21 cellular contexts compared by ENCODE assay signal in the genomic region with DNA sequence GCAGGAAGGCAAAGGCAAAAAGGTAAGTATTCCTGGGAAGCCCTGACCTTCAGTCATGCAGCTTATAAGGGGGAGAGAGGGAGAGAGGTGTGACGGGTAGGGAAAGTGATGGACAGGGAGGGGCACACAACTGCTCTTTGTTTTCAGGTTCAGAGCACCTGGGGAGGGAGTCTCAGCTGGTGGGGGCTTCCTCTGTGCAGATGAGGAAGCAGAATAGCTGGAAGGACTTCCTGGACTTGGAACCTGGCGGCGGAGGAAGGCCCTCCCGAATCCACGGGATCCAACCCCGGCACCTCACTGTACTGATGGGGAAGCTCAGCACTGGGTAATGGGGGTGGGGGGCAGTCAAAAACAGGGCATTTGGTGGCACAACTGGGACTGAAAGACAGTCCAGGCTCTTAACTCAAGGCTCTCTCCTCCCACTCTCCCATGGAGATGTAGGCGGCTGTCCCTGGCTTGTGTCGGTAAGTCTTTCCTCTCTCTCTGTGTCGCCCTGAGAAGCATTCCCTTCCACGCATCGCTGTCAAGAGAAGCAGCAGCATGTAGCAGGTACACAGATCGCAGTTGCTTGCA. TPM values are rescaled to one million over a fixed set of nuclear protein-coding genes. Genes with fewer than 3 reads are reported as not detected.
DNase-seq lines count a peak whose midpoint lies in the region; ATAC-seq, FAIRE-seq and TF ChIP-seq lines count a peak whose summit lies in the region.
"Had no signal": no experiment of that assay in that cellular context is flagged by ENCODE, and none has a peak within 500 bp of the region (broad histone marks: within the 10 kb centered on the region; RNA-seq: fewer than 3 reads in every experiment).

No MANE protein-coding gene starts in this region.

- no peak overlapping the region for H3K4me2 ChIP-seq in H9 (ENCODE audit: insufficient read depth, insufficient read length, low read length)
- H3K4me2 ChIP-seq in keratinocyte (ENCODE audit: control insufficient read depth, extremely low read depth, insufficient read depth, low read depth, low read length) = peak overlapping the region; percentile 91
- peak overlapping the region; percentile 34 for H3K4me2 ChIP-seq in skeletal muscle satellite cell (ENCODE audit: low read length)
- no peak overlapping the region for H3K4me2 ChIP-seq in GM23248 (ENCODE audit: unreplicated experiment)

- H2BK20ac ChIP-seq in H9 (ENCODE audit: low read depth, low read length, poor library complexity, severe bottlenecking) = no peak overlapping the region

- no peak overlapping the region for H4K8ac ChIP-seq in H9 (replicated peaks; ENCODE audit: insufficient read length, low read depth, low read length)

- peak; percentile 71 for FAIRE-seq in keratinocyte (lab: Jason Lieb, UNC)
- FAIRE-seq: D721Med had no signal

- no peak overlapping the region for H2BK5ac ChIP-seq in H9 (ENCODE audit: insufficient read length, low read length)

- H2BK15ac ChIP-seq in H9 (ENCODE audit: low read depth, low read length) = no peak overlapping the region

- H3K4ac ChIP-seq in H9 (ENCODE audit: low read depth, low read length) = no peak overlapping the region

- H3K4me1 Mint-ChIP-seq in H9 = peaks cover 17 to 31% of the 10 kb centered on the region in 2 experiments
- peaks cover 15% of the 10 kb centered on the region for H3K4me1 Mint-ChIP-seq in chondrocyte (ENCODE audit: low read depth)
- H3K4me1 Mint-ChIP-seq: activated B cell treated with CpG ODN at 0.5 μM for 24 hours; activated CD4-positive, alpha-beta memory T cell treated with anti-CD3 and anti-CD28 coated beads, Interleukin-2, amount 10 ng/mL, durations not matched to agents 7 days and 5 days had no signal

- H3K23me2 ChIP-seq in H9 (ENCODE audit: insufficient read length, low read depth, low read length, poor library complexity, severe bottlenecking) = no peaks in the 10 kb centered on the region

- H2BK120ac ChIP-seq in H9 (ENCODE audit: low read depth, low read length, poor library complexity, severe bottlenecking) = no peak overlapping the region

- no peak for DNase-seq in H9
- no peak for DNase-seq in chondrocyte (ENCODE audit: low spot score)
- DNase-seq in keratinocyte (ENCODE audit: low read depth, low spot score) = no peak
- DNase-seq in NCI-H510A treated with DMSO at 0.1 percent for 48 hours (lab: John Stamatoyannopoulos, UW) = no peak
- DNase-seq in GM23248 = no peak
- DNase-seq in substantia nigra (lab: John Stamatoyannopoulos, UW) = no peak
- DNase-seq: activated B cell treated with CpG ODN at 0.5 μM for 24 hours; activated CD4-positive, alpha-beta memory T cell treated with anti-CD3 and anti-CD28 coated beads, Interleukin-2, amount 10 ng/mL, durations not matched to agents 7 days and 5 days; activated naive CD4-positive, alpha-beta T cell; activated T-cell treated with anti-CD3 and anti-CD28 coated beads, Interleukin-2, amount 50 U/mL, for 24 hours; amniotic stem cell; erythroblast; midbrain; NCI-H748 treated with DMSO at 0.1 percent for 48 hours; stimulated activated CD4-positive, alpha-beta T cell treated with anti-CD3 and anti-CD28 coated beads, Interleukin-12 subunit alpha, Interleukin-12 subunit beta, amount 100 ng/mL, for 4 hours had no signal

- H3K4me3 Mint-ChIP-seq in H9 = no peak overlapping the region
- no peak overlapping the region for H3K4me3 Mint-ChIP-seq in chondrocyte (ENCODE audit: unreplicated experiment)
- H3K4me3 Mint-ChIP-seq: activated B cell treated with CpG ODN at 0.5 μM for 24 hours; activated CD4-positive, alpha-beta memory T cell treated with anti-CD3 and anti-CD28 coated beads, Interleukin-2, amount 10 ng/mL, durations not matched to agents 7 days and 5 days; activated T-cell treated with anti-CD3 and anti-CD28 coated beads, Interleukin-2, amount 50 U/mL, for 24 hours had no signal

- no peak overlapping the region for H2BK12ac ChIP-seq in H9 (ENCODE audit: insufficient read length, low read depth, low read length)

- H3K23ac ChIP-seq in H9 (ENCODE audit: insufficient read length, low read depth, low read length) = no peak overlapping the region

- no peaks in the 10 kb centered on the region for H3K79me1 ChIP-seq in H9 (ENCODE audit: insufficient read depth, low read depth, low read length, poor library complexity, severe bottlenecking)

- H3K27me3 ChIP-seq in H9 (ENCODE audit: insufficient read depth, low read length) = no peaks in the 10 kb centered on the region
- H3K27me3 ChIP-seq in keratinocyte (ENCODE audit: control insufficient read depth, extremely low read depth, insufficient read depth, low read length) = no peaks in the 10 kb centered on the region
- peaks cover 2% of the 10 kb centered on the region for H3K27me3 ChIP-seq in skeletal muscle satellite cell (ENCODE audit: control insufficient read depth, insufficient read depth, low read length)
- H3K27me3 ChIP-seq in GM23248 (replicated peaks; ENCODE audit: insufficient read depth) = no peaks in the 10 kb centered on the region
- H3K27me3 ChIP-seq: BLaER1 treated with 17β-estradiol and CSF1 and Interleukin-3, amounts not matched to agents 10 nM and 100 nM; cardiac muscle cell; SJSA1 had no signal

- H3K27me3 Mint-ChIP-seq in H9 (ENCODE audit: low read depth) = no peaks in the 10 kb centered on the region; the same call in 1 of the 2 replicates
- H3K27me3 Mint-ChIP-seq in chondrocyte (ENCODE audit: low read depth) = no peaks in the 10 kb centered on the region

- H3K36me3 Mint-ChIP-seq in H9 (ENCODE audit: insufficient read depth in 1 of 3, low read depth in 3 of 3) = no peaks in the 10 kb centered on the region
- peaks cover 2% of the 10 kb centered on the region for H3K36me3 Mint-ChIP-seq in chondrocyte (ENCODE audit: low read depth)

- no peak overlapping the region for H2AFZ ChIP-seq in H9 (ENCODE audit: low read length)
- peak overlapping the region; percentile 79 for H2AFZ ChIP-seq in keratinocyte (ENCODE audit: control insufficient read depth, low read length)
- no peak overlapping the region for H2AFZ ChIP-seq in GM23248

- no peak overlapping the region for H4K91ac ChIP-seq in H9 (ENCODE audit: insufficient read length, low read depth, low read length)

- H3K79me2 ChIP-seq in H9 (ENCODE audit: insufficient read depth, low read length) (no peaks in the 10 kb centered on the region), keratinocyte (ENCODE audit: control insufficient read depth, insufficient read depth, low read length) (no peaks in the 10 kb centered on the region), GM23248 (ENCODE audit: insufficient read depth) (no peaks in the 10 kb centered on the region)

- H3K27ac ChIP-seq in H9 (ENCODE audit: insufficient read length, low read depth, low read length) (no peak overlapping the region), keratinocyte (ENCODE audit: control insufficient read depth, insufficient read depth, low read length) (peak overlapping the region; percentile 97), GM23248 (no peak overlapping the region), substantia nigra (ENCODE audit: low read depth, low read length, poor library complexity, severe bottlenecking) (no peak overlapping the region)
- H3K27ac ChIP-seq: BLaER1 treated with 17β-estradiol and CSF1 and Interleukin-3, amounts not matched to agents 10 nM and 100 nM; cardiac muscle cell; SJSA1 had no signal

- in situ Hi-C loops in GM23248 (cut with MboI) = no loop called here

- peak overlapping the region in 2 of 3 experiments; percentile 18 to 63 for H3K4me3 ChIP-seq in keratinocyte (ENCODE audit: control insufficient read depth in 2 of 3, extremely low read depth in 1 of 3, insufficient read depth in 2 of 3, low read depth in 1 of 3, low read length in 3 of 3)
- H3K4me3 ChIP-seq in skeletal muscle satellite cell (ENCODE audit: low read length) = no peak overlapping the region
- no peak overlapping the region for H3K4me3 ChIP-seq in GM23248
- H3K4me3 ChIP-seq: BLaER1 treated with 17β-estradiol and CSF1 and Interleukin-3, amounts not matched to agents 10 nM and 100 nM; cardiac muscle cell; SJSA1 had no signal

- dilution Hi-C loops in keratinocyte (cut with MboI; ENCODE audit: extremely low pct_ligation_motif_present, low sequenced_read_pairs) = no loop called here

- no peaks in the 10 kb centered on the region; the same call in 1 of the 2 replicates for H3K4me1 ChIP-seq in H9 (ENCODE audit: insufficient read depth, low read length)
- H3K4me1 ChIP-seq in keratinocyte (ENCODE audit: control insufficient read depth, extremely low read depth, insufficient read depth, low read length) = peaks cover 20% of the 10 kb centered on the region
- peaks cover 12% of the 10 kb centered on the region for H3K4me1 ChIP-seq in skeletal muscle satellite cell (ENCODE audit: control insufficient read depth, insufficient read depth, low read length)
- peaks cover 4% of the 10 kb centered on the region; the same call in 1 of the 2 replicates for H3K4me1 ChIP-seq in GM23248 (ENCODE audit: insufficient read depth)

- no peaks in the 10 kb centered on the region for H4K20me1 ChIP-seq in H9 (ENCODE audit: control insufficient read depth, insufficient read depth, insufficient read length)
- no peaks in the 10 kb centered on the region for H4K20me1 ChIP-seq in keratinocyte (ENCODE audit: control insufficient read depth, extremely low read depth, insufficient read depth, low read length)
- no peaks in the 10 kb centered on the region for H4K20me1 ChIP-seq in GM23248 (ENCODE audit: insufficient read depth)

- ATAC-seq in HG02642 (IDR thresholded peaks at IDR 0.05; ENCODE audit: poor library complexity, unreplicated experiment) = no peak

- no peak overlapping the region for H3T11ph ChIP-seq in H9 (ENCODE audit: low read length)

- peak overlapping the region; percentile 46 for H3K18ac ChIP-seq in H9 (ENCODE audit: insufficient read length, low read depth, low read length)

- H3K9me2 ChIP-seq in GM23248 (ENCODE audit: insufficient read depth) = no peaks in the 10 kb centered on the region

- peak overlapping the region in 2 of 3 experiments; percentile 64 to 69; a peak in 3 of 7 replicates for H3K27ac Mint-ChIP-seq in H9
- peak overlapping the region; percentile 70 for H3K27ac Mint-ChIP-seq in chondrocyte (ENCODE audit: unreplicated experiment)
- H3K27ac Mint-ChIP-seq: activated B cell treated with CpG ODN at 0.5 μM for 24 hours; activated CD4-positive, alpha-beta memory T cell treated with anti-CD3 and anti-CD28 coated beads, Interleukin-2, amount 10 ng/mL, durations not matched to agents 7 days and 5 days; activated T-cell treated with anti-CD3 and anti-CD28 coated beads, Interleukin-2, amount 50 U/mL, for 24 hours had no signal

- H3K9ac ChIP-seq in H9 (ENCODE audit: extremely low read depth, insufficient read length, low read length) (no peak overlapping the region), keratinocyte (ENCODE audit: control insufficient read depth, extremely low read depth, insufficient read depth, low read length) (peak overlapping the region; percentile 70), skeletal muscle satellite cell (ENCODE audit: low read depth, low read length) (no peak overlapping the region), GM23248 (no peak overlapping the region)
- H3K9ac ChIP-seq: BLaER1 treated with 17β-estradiol and CSF1 and Interleukin-3, amounts not matched to agents 10 nM and 100 nM had no signal

- no peaks in the 10 kb centered on the region for H3F3A ChIP-seq in GM23248 (ENCODE audit: insufficient read depth)

- H4K5ac ChIP-seq in H9 (ENCODE audit: insufficient read length, low read depth, low read length) = no peak overlapping the region

- no peaks in the 10 kb centered on the region; a peak in 1 of 5 replicates for H3K9me3 Mint-ChIP-seq in H9
- no peaks in the 10 kb centered on the region for H3K9me3 Mint-ChIP-seq in chondrocyte (ENCODE audit: low read depth)
- H3K9me3 Mint-ChIP-seq: activated B cell treated with CpG ODN at 0.5 μM for 24 hours; activated CD4-positive, alpha-beta memory T cell treated with anti-CD3 and anti-CD28 coated beads, Interleukin-2, amount 10 ng/mL, durations not matched to agents 7 days and 5 days; activated T-cell treated with anti-CD3 and anti-CD28 coated beads, Interleukin-2, amount 50 U/mL, for 24 hours had no signal

- no peaks in the 10 kb centered on the region for H3K36me3 ChIP-seq in keratinocyte (ENCODE audit: control insufficient read depth in 2 of 2, extremely low read depth in 1 of 2, insufficient read depth in 2 of 2, low read length in 2 of 2)
- no peaks in the 10 kb centered on the region for H3K36me3 ChIP-seq in skeletal muscle satellite cell (ENCODE audit: insufficient read depth, low read length)
- H3K36me3 ChIP-seq in GM23248 (ENCODE audit: low read depth) = no peaks in the 10 kb centered on the region
- H3K36me3 ChIP-seq: BLaER1 treated with 17β-estradiol and CSF1 and Interleukin-3, amounts not matched to agents 10 nM and 100 nM; cardiac muscle cell; SJSA1 had no signal

- no peaks in the 10 kb centered on the region for H3K9me3 ChIP-seq in H9 (ENCODE audit: control insufficient read depth, low read depth, low read length)
- no peaks in the 10 kb centered on the region for H3K9me3 ChIP-seq in keratinocyte (ENCODE audit: control insufficient read depth, low read depth, low read length)
- H3K9me3 ChIP-seq in skeletal muscle satellite cell (replicated peaks; ENCODE audit: low read length) = no peaks in the 10 kb centered on the region
- no peaks in the 10 kb centered on the region for H3K9me3 ChIP-seq in GM23248 (ENCODE audit: low read depth)
- H3K9me3 ChIP-seq: BLaER1 treated with 17β-estradiol and CSF1 and Interleukin-3, amounts not matched to agents 10 nM and 100 nM; SJSA1 had no signal

- no peak overlapping the region for H2AK5ac ChIP-seq in H9 (ENCODE audit: insufficient read length, low read length)

- TF ChIP-seq CTCF in H9 (conservative IDR thresholded peaks at IDR 0.05) (no peak), chondrocyte (IDR thresholded peaks at IDR 0.05) (no peak), keratinocyte (optimal IDR thresholded peaks at IDR 0.05 in 1 of 3, IDR thresholded peaks at IDR 0.05 in 1 of 3, conservative IDR thresholded peaks at IDR 0.05 in 1 of 3; ENCODE audit: extremely low read depth in 1 of 3, insufficient read depth in 2 of 3, low read length in 3 of 3) (no peak)

- H3K9me1 ChIP-seq in keratinocyte (ENCODE audit: control insufficient read depth, extremely low read depth, insufficient read depth, low read length) = no peaks in the 10 kb centered on the region

- H3K56ac ChIP-seq in H9 (ENCODE audit: insufficient read length, low read depth, low read length) = no peak overlapping the region

- no CpG with 5 or more reads among the region's 12 CpGs for WGBS in H9 (ENCODE audit: extremely low coverage, insufficient read length, low lambda C conversion rate)
- WGBS in GM23248 (ENCODE audit: low coverage in 1 of 2, low lambda C conversion rate in 2 of 2, missing lambda C conversion rate in 2 of 2), 2 experiments = 91 to 94% methylated on average over 12 of the region's 12 CpGs

- no peak overlapping the region for H3K14ac ChIP-seq in H9 (ENCODE audit: insufficient read depth, low read length)

RNA-seq across cellular contexts. Expression of gene PITPNM3, which starts 11.9 kb away (rescaled TPM):
- total RNA-seq in H9 (2021) (2.7 and 3.4 TPM in 2 replicates), chondrocyte (5.3 to 5.7 TPM (median 5.5 TPM) in 3 replicates)
- polyA plus RNA-seq in keratinocyte (7.7 to 13.6 TPM (median 8.3 TPM) in 3 replicates), GM23248 (2016; fragmentation: Nextera tagmentation; extraction: Ambion mirVana) (6.5 and 6.9 TPM in 2 replicates)
- 4.5 TPM for polyA plus RNA-seq in keratinocyte (2011; ENCODE audit: low read depth)
- polyA plus RNA-seq in keratinocyte (2011; cell fraction: cytosol; rRNA removed) = 7.1 and 10.9 TPM in 2 replicates
- polyA plus RNA-seq in keratinocyte (2011; cell fraction: nucleus; rRNA removed) = 19.5 and 25.2 TPM in 2 replicates
- polyA plus RNA-seq in keratinocyte (2012; ENCODE audit: low replicate concordance) = 9.0 and 9.4 TPM in 2 replicates
- polyA minus RNA-seq in keratinocyte = 11.0 to 20.7 TPM (median 16.5 TPM) in 3 replicates
- polyA minus RNA-seq in keratinocyte (2011; cell fraction: cytosol; rRNA and poly(A)+ RNA removed) = 16.3 TPM
- 15.8 and 17.8 TPM in 2 replicates for polyA minus RNA-seq in keratinocyte (2011; cell fraction: nucleus; rRNA and poly(A)+ RNA removed)
- 0.51 and 0.87 TPM in 2 replicates for total RNA-seq in skeletal muscle satellite cell (2012; rRNA removed)
- 12.8 and 13.7 TPM in 2 replicates for total RNA-seq in GM23248 (2014; rRNA removed; shearing (Covaris generic))

Comparison
In these comparisons a context has a peak if more than half of its experiments do, and no peak if none do; other contexts are left out.
1. H3K4me2 ChIP-seq: peak in keratinocyte (single experiment) and skeletal muscle satellite cell (single experiment); none in H9 (single experiment) and GM23248 (single experiment).
2. H3K4me3 ChIP-seq: peak in keratinocyte (2 of 3); none in skeletal muscle satellite cell (single experiment) and GM23248 (single experiment).